16 cellular contexts compared by ENCODE assay signal in genomic region chr2:68645523-68645922, GRCh38. TPM values are rescaled to one million over a fixed set of nuclear protein-coding genes. Genes with fewer than 3 reads are reported as not detected.
DNase-seq lines count a peak whose midpoint lies in the region; ATAC-seq, FAIRE-seq and TF ChIP-seq lines count a peak whose summit lies in the region.
"Had no signal": no experiment of that assay in that cellular context is flagged by ENCODE, and none has a peak within 500 bp of the region (broad histone marks: within the 10 kb centered on the region; RNA-seq: fewer than 3 reads in every experiment).

No MANE protein-coding gene starts in this region.

- ATAC-seq in GM21737 (IDR thresholded peaks at IDR 0.05; ENCODE audit: unreplicated experiment): no peak

- no peak for FAIRE-seq in small intestine (lab: Jason Lieb, UNC)

- peaks cover 0 to 1% of the 10 kb centered on the region in 2 donors for H3K4me1 ChIP-seq in small intestine (ENCODE audit: control insufficient read depth in 2 of 2, insufficient read depth in 1 of 2, low read depth in 1 of 2, low read length in 1 of 2)

- no peak overlapping the region for H3K4me3 ChIP-seq in MG63
- no peak overlapping the region for H3K4me3 ChIP-seq in fibroblast of mammary gland (ENCODE audit: control insufficient read depth, low read depth, low read length)
- H3K4me3 ChIP-seq in small intestine (ENCODE audit: low read depth in 1 of 2, low read length in 2 of 2): no peak overlapping the region
- H3K4me3 ChIP-seq: adrenal gland, BLaER1 had no signal

- H3K9me3 ChIP-seq in MG63 (peaks cover 6% of the 10 kb centered on the region; the same call in 1 of the 2 replicates), small intestine (ENCODE audit: control insufficient read depth, low read depth) (no peaks in the 10 kb centered on the region)
- H3K9me3 ChIP-seq: adrenal gland had no signal

- DNase-seq in A172 (ENCODE audit: low spot score) (peak; percentile 10), EL (peak; percentile 30), MG63 (peak; percentile 70), fibroblast of mammary gland (ENCODE audit: low read depth) (peak; percentile 15), superior temporal gyrus (ENCODE audit: extremely low spot score) (no peak), small intestine (no peak)
- DNase-seq: activated T-cell treated with anti-CD3 and anti-CD28 coated beads for 4 hours, adrenal gland, naive B cell, NCI-H2107, T-helper 2 cell had no signal

- no peak for TF ChIP-seq CTCF in fibroblast of mammary gland (conservative IDR thresholded peaks at IDR 0.05; ENCODE audit: control insufficient read depth, insufficient read depth, low read depth, low read length)

- H3K27me3 ChIP-seq in MG63 (peaks cover 19% of the 10 kb centered on the region), small intestine (ENCODE audit: control insufficient read depth in 2 of 2, insufficient read depth in 2 of 2, low read length in 2 of 2) (peaks cover 2 to 25% of the 10 kb centered on the region in 2 donors)

- H3K27ac ChIP-seq in small intestine (ENCODE audit: low read depth in 1 of 2, low read length in 1 of 2): no peak overlapping the region
- H3K27ac ChIP-seq: adrenal gland, BLaER1 had no signal

- H3K36me3 ChIP-seq in MG63: no peaks in the 10 kb centered on the region
- no peaks in the 10 kb centered on the region for H3K36me3 ChIP-seq in small intestine (ENCODE audit: control insufficient read depth in 2 of 2, insufficient read depth in 2 of 2, low read length in 2 of 2)
- H3K36me3 ChIP-seq: adrenal gland, BLaER1 had no signal

RNA-seq across cellular contexts. Expression of gene PROKR1, which starts 2.1 kb away (rescaled TPM):
- not detected in 2 replicates for total RNA-seq in A172 (2014; rRNA removed; shearing (Covaris generic))
- total RNA-seq in MG63 (2014; rRNA removed; shearing (Covaris generic); ENCODE audit: low replicate concordance): not detected in 2 replicates
- under 1 TPM in 1 of 3 donors, not detected in 2; 0.13 TPM for polyA plus RNA-seq in small intestine
- total RNA-seq: glomerular endothelial cell, H4, pulmonary artery endothelial cell had no signal

Comparison
In these comparisons a context has a peak if more than half of its experiments do, and no peak if none do; other contexts are left out.
1. DNase-seq: peak in A172 (single experiment), EL (single experiment), MG63 (single experiment) and fibroblast of mammary gland (single experiment); none in superior temporal gyrus (single experiment) and small intestine (single experiment).